Comparison of ENCODE assay signal across 19 cellular contexts in genomic region chr14:93825235-93825553, GRCh38. TPM values are rescaled to one million over a fixed set of nuclear protein-coding genes. Genes with fewer than 3 reads are reported as not detected.
"Had no signal": no experiment of that assay in that cellular context is flagged by ENCODE, and none has a peak within 500 bp of the region (broad histone marks: within the 10 kb centered on the region; RNA-seq: fewer than 3 reads in every experiment).

No MANE protein-coding gene starts in this region.

- H3K9me3 ChIP-seq: lower lobe of right lung, ovary, psoas muscle, spleen, suprapubic skin, vagina had no signal

- H3K4me3 ChIP-seq: lower lobe of right lung, ovary, psoas muscle, skin epidermis, spleen, suprapubic skin, vagina had no signal

- H3K27me3 ChIP-seq: ovary, vagina had no signal

- FAIRE-seq: frontal cortex, keratinocyte had no signal

- H3K27ac ChIP-seq: lower lobe of right lung, ovary, psoas muscle, skin epidermis, spleen, suprapubic skin, vagina had no signal

- DNase-seq: cortex of kidney; effector memory CD8-positive, alpha-beta T cell; hypothalamus; left ventricle myocardium superior; lower lobe of right lung; naive thymus-derived CD8-positive, alpha-beta T cell; occipital lobe; ovary; posterior cingulate gyrus; psoas muscle; spleen; stimulated activated CD4-positive, alpha-beta T cell treated with anti-CD3 and anti-CD28 coated beads, Interleukin-4, amount 100 ng/mL, for 4 hours; trophoblast cell had no signal

- ATAC-seq: effector memory CD8-positive, alpha-beta T cell; left ventricle myocardium superior; lower lobe of right lung; naive thymus-derived CD8-positive, alpha-beta T cell; psoas muscle; right cardiac atrium had no signal

- H3K4me1 ChIP-seq: lower lobe of right lung, psoas muscle, spleen, suprapubic skin, vagina had no signal

- H3K36me3 ChIP-seq: lower lobe of right lung, ovary, spleen, suprapubic skin, vagina had no signal

RNA-seq across cellular contexts. Expression of gene PRIMA1, which starts 36.9 kb away (rescaled TPM):
- polyA plus RNA-seq: keratinocyte; naive thymus-derived CD8-positive, alpha-beta T cell had no signal
